In genomic region chr6:42938987-42939809, GRCh38 we compare ENCODE assay signal across 1 cellular context.
TF ChIP-seq lines count a peak whose summit lies in the region.

No MANE protein-coding gene starts in this region.

TF ChIP-seq in HepG2, 621 proteins besides CTCF, POLR2A, EP300 and RAD21 (continued from another document and continues in another):
- TF ChIP-seq ZFP91 (CRISPR knock-in tag; IDR thresholded peaks at IDR 0.05; ENCODE audit: borderline replicate concordance) (peak; percentile 95), ZNF510 (CRISPR knock-in tag; IDR thresholded peaks at IDR 0.05; ENCODE audit: low read depth) (peak; percentile 97), FOXP4 (CRISPR knock-in tag; IDR thresholded peaks at IDR 0.05) (peak; percentile 97), TAF1 (CRISPR knock-in tag; IDR thresholded peaks at IDR 0.05) (peak; percentile 7; the same call in 1 of the 2 replicates), KDM4B (CRISPR knock-in tag; IDR thresholded peaks at IDR 0.05) (no peak), ZNF652 (CRISPR knock-in tag; IDR thresholded peaks at IDR 0.05; ENCODE audit: borderline replicate concordance, low read depth) (peak; percentile 30; the same call in 1 of the 2 replicates), FOXO1 (CRISPR knock-in tag; IDR thresholded peaks at IDR 0.05) (peak; percentile 99), ZBTB1 (CRISPR knock-in tag; IDR thresholded peaks at IDR 0.05; ENCODE audit: borderline replicate concordance) (no peak), ZBTB7A (CRISPR knock-in tag; IDR thresholded peaks at IDR 0.05) (no peak; the same call in 1 of the 2 replicates), ZEB1 (IDR thresholded peaks at IDR 0.05; ENCODE audit: insufficient replicate concordance, low read depth) (peak; percentile 100), SP140L (CRISPR knock-in tag; IDR thresholded peaks at IDR 0.05; ENCODE audit: borderline replicate concordance) (no peak), SMARCC2 (IDR thresholded peaks at IDR 0.05) (no peak), HOXA9 (CRISPR knock-in tag; IDR thresholded peaks at IDR 0.05; ENCODE audit: borderline replicate concordance) (0 out of 2 replicates have a peak, but pooled peaks have one; percentile 68), SMAD9 (CRISPR knock-in tag; IDR thresholded peaks at IDR 0.05) (no peak), BCL6 (CRISPR knock-in tag; IDR thresholded peaks at IDR 0.05) (peak; percentile 89), NBN (conservative IDR thresholded peaks at IDR 0.05) (no peak), ZNF430 (CRISPR knock-in tag; IDR thresholded peaks at IDR 0.05) (peak; percentile 97), IRF9 (CRISPR knock-in tag; IDR thresholded peaks at IDR 0.05; ENCODE audit: borderline replicate concordance) (peak; percentile 82), DMTF1 (CRISPR knock-in tag; IDR thresholded peaks at IDR 0.05) (peak; percentile 84; the same call in 1 of the 2 replicates), ZNF552 (CRISPR knock-in tag; IDR thresholded peaks at IDR 0.05; ENCODE audit: borderline replicate concordance) (0 out of 2 replicates have a peak, but pooled peaks have one; percentile 83), FOXM1 (CRISPR knock-in tag; IDR thresholded peaks at IDR 0.05) (no peak), ESRRA (CRISPR knock-in tag; IDR thresholded peaks at IDR 0.05; ENCODE audit: low read depth) (peak; percentile 89), ZFP36L1 (CRISPR knock-in tag; IDR thresholded peaks at IDR 0.05) (no peak), DPF2 (CRISPR knock-in tag; IDR thresholded peaks at IDR 0.05; ENCODE audit: borderline replicate concordance, low read depth) (peak; percentile 91), ZFP36L2 (CRISPR knock-in tag; IDR thresholded peaks at IDR 0.05) (no peak), ZNF331 (CRISPR knock-in tag; IDR thresholded peaks at IDR 0.05) (peak; percentile 86), ZNF83 (CRISPR knock-in tag; IDR thresholded peaks at IDR 0.05; ENCODE audit: borderline replicate concordance) (no peak), ETV5 (CRISPR knock-in tag; IDR thresholded peaks at IDR 0.05; ENCODE audit: borderline replicate concordance) (peak; percentile 71), MYC (CRISPR knock-in tag; IDR thresholded peaks at IDR 0.05; ENCODE audit: borderline replicate concordance) (peak; percentile 74; the same call in 1 of the 2 replicates), ASH2L (IDR thresholded peaks at IDR 0.05; ENCODE audit: insufficient read length, low read depth, low read length) (no peak), PAX8 (CRISPR knock-in tag; IDR thresholded peaks at IDR 0.05; ENCODE audit: borderline replicate concordance) (peak; percentile 74; the same call in 1 of the 2 replicates), KLF11 (CRISPR knock-in tag; IDR thresholded peaks at IDR 0.05) (0 out of 2 replicates have a peak, but pooled peaks have one; percentile 56), SMYD3 (CRISPR knock-in tag; IDR thresholded peaks at IDR 0.05) (no peak; the same call in 1 of the 2 replicates), ZNF589 (CRISPR knock-in tag; conservative IDR thresholded peaks at IDR 0.05) (peak; percentile 90; the same call in 1 of the 2 replicates), ZBED4 (CRISPR knock-in tag; IDR thresholded peaks at IDR 0.05; ENCODE audit: borderline replicate concordance) (peak; percentile 57; the same call in 1 of the 2 replicates), CCDC6 (CRISPR knock-in tag; IDR thresholded peaks at IDR 0.05) (peak; percentile 55; the same call in 1 of the 2 replicates), ARID3A (IDR thresholded peaks at IDR 0.05; ENCODE audit: low read depth, low read length) (no peak), GTF3A (CRISPR knock-in tag; conservative IDR thresholded peaks at IDR 0.05) (no peak), MNT (IDR thresholded peaks at IDR 0.05) (0 out of 2 replicates have a peak, but pooled peaks have one; percentile 25), PBX2 (CRISPR knock-in tag; IDR thresholded peaks at IDR 0.05) (no peak), MXI1 (IDR thresholded peaks at IDR 0.05; ENCODE audit: borderline replicate concordance, low read depth, low read length) (peak; percentile 63; the same call in 1 of the 3 replicates), TEAD2 (CRISPR knock-in tag; IDR thresholded peaks at IDR 0.05) (no peak), NKX3-1 (CRISPR knock-in tag; IDR thresholded peaks at IDR 0.05) (no peak), SIX1 (CRISPR knock-in tag; IDR thresholded peaks at IDR 0.05; ENCODE audit: borderline replicate concordance) (no peak; the same call in 1 of the 2 replicates), TEAD3 (CRISPR knock-in tag; optimal IDR thresholded peaks at IDR 0.05; ENCODE audit: borderline replicate concordance) (peak; percentile 90), E2F5 (CRISPR knock-in tag; conservative IDR thresholded peaks at IDR 0.05) (no peak), ARNTL (CRISPR knock-in tag; IDR thresholded peaks at IDR 0.05) (peak; percentile 97), ZNF263 (CRISPR knock-in tag; IDR thresholded peaks at IDR 0.05) (peak; percentile 88)
